17 cellular contexts compared by ENCODE assay signal in the genomic region with DNA sequence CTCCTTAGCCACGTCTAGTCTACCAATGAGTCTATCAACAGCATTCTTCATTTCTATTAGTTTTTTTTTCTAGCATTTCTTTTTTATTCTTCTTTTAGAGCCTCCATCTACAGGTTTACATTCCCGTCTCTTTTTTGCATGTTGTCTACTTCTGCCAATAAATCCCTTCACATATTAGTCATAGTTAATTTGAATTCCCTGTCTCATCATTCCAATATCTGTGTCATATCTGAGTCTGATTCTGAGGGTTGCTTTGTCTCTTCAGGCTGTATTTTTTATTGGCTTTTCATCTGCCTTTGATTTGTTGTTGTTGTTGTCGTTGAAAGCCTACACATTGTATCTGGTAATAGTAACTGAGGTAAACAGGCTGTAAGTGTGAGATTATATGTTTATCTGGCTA.
DNase-seq lines count a peak whose midpoint lies in the region; FAIRE-seq and TF ChIP-seq lines count a peak whose summit lies in the region.
"Had no signal": no experiment of that assay in that cellular context is flagged by ENCODE, and none has a peak within 500 bp of the region (broad histone marks: within the 10 kb centered on the region; RNA-seq: fewer than 3 reads in every experiment).

No MANE protein-coding gene starts in this region.

- H3K23ac ChIP-seq in H1 (ENCODE audit: insufficient read length) = no peak overlapping the region

- no peaks in the 10 kb centered on the region for H3K27me3 ChIP-seq in H1 (replicated peaks in 1 of 4; ENCODE audit: control insufficient read depth in 3 of 4, extremely low read depth in 1 of 4, insufficient read depth in 3 of 4, low read length in 3 of 4)

- no peak for FAIRE-seq in H1 (lab: Jason Lieb, UNC)
- FAIRE-seq: RCC 7860 had no signal

- no peak for TF ChIP-seq RAD21 in H1 (IDR thresholded peaks at IDR 0.05 in 1 of 2, conservative IDR thresholded peaks at IDR 0.05 in 1 of 2; ENCODE audit: low read depth in 2 of 2, low read length in 2 of 2)

- CTCF ChIA-PET in H1 (lab: Charles Lee; ENCODE audit: partially characterized antibody) (no interaction called here), RWPE1 (lab: Yijun Ruan, JAX) (no interaction called here)

- no peak overlapping the region for H2AK5ac ChIP-seq in H1 (ENCODE audit: low read depth, low read length)

- no peak overlapping the region for H2BK12ac ChIP-seq in H1 (ENCODE audit: low read depth, low read length)

- H3K4me1 ChIP-seq in H1 (replicated peaks in 1 of 4; ENCODE audit: control insufficient read depth in 3 of 4, insufficient read depth in 4 of 4, low read length in 3 of 4) = no peaks in the 10 kb centered on the region

- H3K14ac ChIP-seq in H1 (ENCODE audit: insufficient read length) = no peak overlapping the region

- DNase-seq in EL = peak; percentile 13
- DNase-seq in LHCN-M2 (ENCODE audit: low read depth) = peak; percentile 43
- DNase-seq in H1 (ENCODE audit: low read depth in 1 of 2, low spot score in 2 of 2) = no peak
- DNase-seq in nephron progenitor cell = no peak
- no peak for DNase-seq in activated CD4-positive, CD25-positive, alpha-beta regulatory T cell treated with anti-CD3 and anti-CD28 coated beads, Interleukin-2, amount 50 U/mL, for 72 hours
- no peak for DNase-seq in NCI-H774 (lab: John Stamatoyannopoulos, UW)
- no peak for DNase-seq in NCI-H2081 (lab: John Stamatoyannopoulos, UW)
- no peak for DNase-seq in RWPE1 (ENCODE audit: low spot score)
- DNase-seq: 8988T; Calu3; CD4-positive, alpha-beta memory T cell; DMS53; H9; NCI-H1436 treated with DMSO at 0.1 percent for 48 hours; NCI-H510A treated with DMSO at 0.1 percent for 48 hours; SK-N-SH had no signal

- no peak overlapping the region for H2BK20ac ChIP-seq in H1 (ENCODE audit: low read length)

- peak overlapping the region; percentile 41; the same call in 1 of the 2 replicates for H2AFZ ChIP-seq in H1 (ENCODE audit: low read length)

- no peak for TF ChIP-seq EP300 in H1 (IDR thresholded peaks at IDR 0.05; ENCODE audit: borderline replicate concordance in 1 of 2, low read depth in 2 of 2, low read length in 2 of 2)

- no peak overlapping the region for H4K5ac ChIP-seq in H1 (ENCODE audit: insufficient read length, low read depth, low read length)

- H3K79me1 ChIP-seq in H1 (ENCODE audit: low read depth, low read length) = no peaks in the 10 kb centered on the region

- peaks cover 10% of the 10 kb centered on the region for H3K36me3 Mint-ChIP-seq in nephron progenitor cell (ENCODE audit: low read depth)
- H3K36me3 Mint-ChIP-seq: CD4-positive, alpha-beta memory T cell had no signal

- H3K23me2 ChIP-seq in H1 (ENCODE audit: low read depth, low read length) = no peaks in the 10 kb centered on the region

- H3K56ac ChIP-seq in H1 (replicated peaks; ENCODE audit: insufficient read length, low read depth, low read length) = no peak overlapping the region

- no peak overlapping the region for H3K4me2 ChIP-seq in H1 (ENCODE audit: insufficient read depth in 1 of 2, low read depth in 2 of 2, low read length in 2 of 2)
- H3K4me2 ChIP-seq: SK-N-SH had no signal

- H2BK120ac ChIP-seq in H1 (replicated peaks; ENCODE audit: low read depth, low read length) = no peak overlapping the region

- WGBS in H1 (ENCODE audit: extremely low coverage in 1 of 2, insufficient coverage in 1 of 2, insufficient read length in 1 of 2, insufficient replicate concordance in 2 of 2, low coverage in 1 of 2, low lambda C conversion rate in 2 of 2, missing lambda C conversion rate in 1 of 2), 2 experiments = 85% methylated on average over 3 of the region's 3 CpGs; no CpG with 5 or more reads in 1 of the 2 experiments

- H3K27ac Mint-ChIP-seq in nephron progenitor cell = peak overlapping the region; percentile 91
- H3K27ac Mint-ChIP-seq: CD4-positive, alpha-beta memory T cell had no signal

- POLR2A ChIA-PET in H1 (lab: Charles Lee; ENCODE audit: partially characterized antibody) (no interaction called here), RWPE1 (lab: Yijun Ruan, JAX; ENCODE audit: low non-redundant PET) (no interaction called here)

- no peaks in the 10 kb centered on the region for H4K20me1 ChIP-seq in H1 (replicated peaks in 1 of 2; ENCODE audit: control insufficient read depth in 1 of 2, insufficient read depth in 2 of 2, low read length in 2 of 2)

- TF ChIP-seq POLR2A in H1 (IDR thresholded peaks at IDR 0.05; ENCODE audit: control extremely low read depth in 1 of 2, low read depth in 2 of 2, low read length in 2 of 2) = no peak

- H2BK5ac ChIP-seq in H1 (ENCODE audit: low read depth, low read length) = no peak overlapping the region

- H3K9me3 ChIP-seq in H1 (ENCODE audit: insufficient read depth in 2 of 2, low read depth in 1 of 2, low read length in 1 of 2) = no peaks in the 10 kb centered on the region; a peak in 1 of 4 replicates
- H3K9me3 ChIP-seq: SK-N-SH had no signal

- peaks cover 15% of the 10 kb centered on the region for H3K9me3 Mint-ChIP-seq in nephron progenitor cell

- peaks cover 18% of the 10 kb centered on the region for H3K4me1 Mint-ChIP-seq in nephron progenitor cell
- H3K4me1 Mint-ChIP-seq: CD4-positive, alpha-beta memory T cell; H9 had no signal

- no peaks in the 10 kb centered on the region for H3K27me3 Mint-ChIP-seq in nephron progenitor cell (ENCODE audit: low read depth, poor library complexity)
- H3K27me3 Mint-ChIP-seq: CD4-positive, alpha-beta memory T cell had no signal

- no peak overlapping the region for H4K91ac ChIP-seq in H1 (replicated peaks; ENCODE audit: insufficient read length, low read length)

- no peak overlapping the region for H3K18ac ChIP-seq in H1 (ENCODE audit: extremely low read depth, low read length)

- H3K9ac ChIP-seq in H1 (replicated peaks in 1 of 4; ENCODE audit: extremely low read depth in 1 of 4, low read depth in 3 of 4, low read length in 3 of 4) = no peak overlapping the region
- H3K9ac ChIP-seq: SK-N-SH had no signal

- no peak overlapping the region for H3K4ac ChIP-seq in H1 (replicated peaks; ENCODE audit: insufficient read length, low read depth, low read length)

- TF ChIP-seq CTCF in H1 (IDR thresholded peaks at IDR 0.05; ENCODE audit: control extremely low read depth in 1 of 3, insufficient read depth in 1 of 3, low read depth in 1 of 3, low read length in 3 of 3) (no peak), nephron progenitor cell (IDR thresholded peaks at IDR 0.05) (no peak), RWPE1 (conservative IDR thresholded peaks at IDR 0.05; ENCODE audit: low read depth) (no peak)

- no peak overlapping the region for H3K4me3 Mint-ChIP-seq in nephron progenitor cell
- H3K4me3 Mint-ChIP-seq: CD4-positive, alpha-beta memory T cell; H9 had no signal

- H3K27ac ChIP-seq in H1 (ENCODE audit: low read depth, low read length) (no peak overlapping the region), RWPE1 (no peak overlapping the region)

- H4K8ac ChIP-seq in H1 (ENCODE audit: extremely low read depth, insufficient read depth, low read length) = no peak overlapping the region

- no peaks in the 10 kb centered on the region for H3K79me2 ChIP-seq in H1 (ENCODE audit: control insufficient read depth in 1 of 2, insufficient read depth in 2 of 2, low read length in 2 of 2)

- H3K4me3 ChIP-seq in H1 (ENCODE audit: extremely low read depth in 1 of 4, insufficient read depth in 2 of 4, low read depth in 3 of 4, low read length in 4 of 4) = no peak overlapping the region

- no peak overlapping the region for H2BK15ac ChIP-seq in H1 (ENCODE audit: low read length)

- no peaks in the 10 kb centered on the region for H3K36me3 ChIP-seq in H1 (ENCODE audit: control insufficient read depth in 2 of 4, insufficient read depth in 4 of 4, low read length in 3 of 4)

TF ChIP-seq in H1, 55 proteins besides CTCF, POLR2A, EP300 and RAD21:
- TF ChIP-seq HDAC6 (IDR thresholded peaks at IDR 0.05; ENCODE audit: low read depth, low read length) = no peak
- no peak for TF ChIP-seq CHD2 (IDR thresholded peaks at IDR 0.05; ENCODE audit: low read length)
- TF ChIP-seq ZNF274 (IDR thresholded peaks at IDR 0.05; ENCODE audit: borderline replicate concordance, extremely low read depth, low read length) = no peak
- no peak for TF ChIP-seq RFX5 (IDR thresholded peaks at IDR 0.05; ENCODE audit: borderline replicate concordance, low read depth, low read length)
- no peak for TF ChIP-seq TBP (IDR thresholded peaks at IDR 0.05; ENCODE audit: low read depth, low read length)
- TF ChIP-seq TCF12 (IDR thresholded peaks at IDR 0.05; ENCODE audit: low read depth, low read length) = no peak
- no peak for TF ChIP-seq PHF8 (conservative IDR thresholded peaks at IDR 0.05; ENCODE audit: low read depth, low read length)
- no peak for TF ChIP-seq TAF1 (IDR thresholded peaks at IDR 0.05; ENCODE audit: low read depth, low read length)

Comparison
In these comparisons a context has a peak if more than half of its experiments do, and no peak if none do; other contexts are left out.
1. DNase-seq: peak in EL (single experiment) and LHCN-M2 (single experiment); none in H1 (0 of 2), nephron progenitor cell (single experiment), activated CD4-positive, CD25-positive, alpha-beta regulatory T cell treated with anti-CD3 and anti-CD28 coated beads, Interleukin-2, amount 50 U/mL, for 72 hours (single experiment), NCI-H774 (single experiment), NCI-H2081 (0 of 2) and RWPE1 (single experiment).